ENCODE assay signal across 1 cellular context in genomic region chr2:226649871-226650660, GRCh38.
TF ChIP-seq lines count a peak whose summit lies in the region.

No MANE protein-coding gene starts in this region.

TF ChIP-seq in HepG2, 621 proteins besides CTCF, POLR2A, EP300 and RAD21 (continued from another document):
- TF ChIP-seq HDAC1 (CRISPR knock-in tag; IDR thresholded peaks at IDR 0.05) = peak; percentile 75; the same call in 1 of the 2 replicates
- peak; percentile 82 for TF ChIP-seq TFE3 (CRISPR knock-in tag; IDR thresholded peaks at IDR 0.05)
- TF ChIP-seq ZSCAN9 (CRISPR knock-in tag; IDR thresholded peaks at IDR 0.05; ENCODE audit: borderline replicate concordance) = peak; percentile 94
- peak; percentile 87 for TF ChIP-seq RXRB (CRISPR knock-in tag; IDR thresholded peaks at IDR 0.05; ENCODE audit: borderline replicate concordance)
- 0 out of 2 replicates have a peak, but pooled peaks have one; percentile 7 for TF ChIP-seq ZNF7 (CRISPR knock-in tag; IDR thresholded peaks at IDR 0.05)
- TF ChIP-seq THAP8 (CRISPR knock-in tag; IDR thresholded peaks at IDR 0.05; ENCODE audit: borderline replicate concordance) = no peak
- peak; percentile 67; the same call in 1 of the 2 replicates for TF ChIP-seq ZNF510 (CRISPR knock-in tag; IDR thresholded peaks at IDR 0.05; ENCODE audit: low read depth)
- 0 out of 2 replicates have a peak, but pooled peaks have one; percentile 62 for TF ChIP-seq MZF1 (CRISPR knock-in tag; IDR thresholded peaks at IDR 0.05; ENCODE audit: borderline replicate concordance)
- TF ChIP-seq ZFP91 (CRISPR knock-in tag; IDR thresholded peaks at IDR 0.05; ENCODE audit: borderline replicate concordance) = peak; percentile 83
- TF ChIP-seq KAT8 (CRISPR knock-in tag; IDR thresholded peaks at IDR 0.05) = peak; percentile 89
- TF ChIP-seq ARID5B (CRISPR knock-in tag; IDR thresholded peaks at IDR 0.05) = peak; percentile 98
- peak; percentile 98 for TF ChIP-seq JUN (CRISPR knock-in tag; IDR thresholded peaks at IDR 0.05)
- no peak; the same call in 1 of the 2 replicates for TF ChIP-seq ZSCAN12 (CRISPR knock-in tag; IDR thresholded peaks at IDR 0.05)
- TF ChIP-seq, protein P1, sequence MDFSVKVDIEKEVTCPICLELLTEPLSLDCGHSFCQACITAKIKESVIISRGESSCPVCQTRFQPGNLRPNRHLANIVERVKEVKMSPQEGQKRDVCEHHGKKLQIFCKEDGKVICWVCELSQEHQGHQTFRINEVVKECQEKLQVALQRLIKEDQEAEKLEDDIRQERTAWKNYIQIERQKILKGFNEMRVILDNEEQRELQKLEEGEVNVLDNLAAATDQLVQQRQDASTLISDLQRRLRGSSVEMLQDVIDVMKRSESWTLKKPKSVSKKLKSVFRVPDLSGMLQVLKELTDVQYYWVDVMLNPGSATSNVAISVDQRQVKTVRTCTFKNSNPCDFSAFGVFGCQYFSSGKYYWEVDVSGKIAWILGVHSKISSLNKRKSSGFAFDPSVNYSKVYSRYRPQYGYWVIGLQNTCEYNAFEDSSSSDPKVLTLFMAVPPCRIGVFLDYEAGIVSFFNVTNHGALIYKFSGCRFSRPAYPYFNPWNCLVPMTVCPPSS (IDR thresholded peaks at IDR 0.05) = no peak
- TF ChIP-seq ISX (CRISPR knock-in tag; conservative IDR thresholded peaks at IDR 0.05) = 0 out of 2 replicates have a peak, but pooled peaks have one; percentile 67
- peak; percentile 61; the same call in 1 of the 2 replicates for TF ChIP-seq MTA1 (CRISPR knock-in tag; IDR thresholded peaks at IDR 0.05; ENCODE audit: borderline replicate concordance)
- peak; percentile 91; the same call in 1 of the 2 replicates for TF ChIP-seq KLF9 (CRISPR knock-in tag; IDR thresholded peaks at IDR 0.05; ENCODE audit: low read depth)
- TF ChIP-seq POGK (CRISPR knock-in tag; conservative IDR thresholded peaks at IDR 0.05) = peak; percentile 83; the same call in 1 of the 2 replicates
- 0 out of 2 replicates have a peak, but pooled peaks have one; percentile 63 for TF ChIP-seq MTF1 (CRISPR knock-in tag; IDR thresholded peaks at IDR 0.05)
- TF ChIP-seq HMGXB3 (CRISPR knock-in tag; IDR thresholded peaks at IDR 0.05; ENCODE audit: borderline replicate concordance) = peak; percentile 88
- TF ChIP-seq ZBTB26 (CRISPR knock-in tag; IDR thresholded peaks at IDR 0.05; ENCODE audit: borderline replicate concordance) = peak; percentile 79
- peak; percentile 56; the same call in 1 of the 2 replicates for TF ChIP-seq POLR2G (IDR thresholded peaks at IDR 0.05; ENCODE audit: low read depth, low read length)
